Comparison of ENCODE assay signal across 9 cellular contexts in the genomic region with DNA sequence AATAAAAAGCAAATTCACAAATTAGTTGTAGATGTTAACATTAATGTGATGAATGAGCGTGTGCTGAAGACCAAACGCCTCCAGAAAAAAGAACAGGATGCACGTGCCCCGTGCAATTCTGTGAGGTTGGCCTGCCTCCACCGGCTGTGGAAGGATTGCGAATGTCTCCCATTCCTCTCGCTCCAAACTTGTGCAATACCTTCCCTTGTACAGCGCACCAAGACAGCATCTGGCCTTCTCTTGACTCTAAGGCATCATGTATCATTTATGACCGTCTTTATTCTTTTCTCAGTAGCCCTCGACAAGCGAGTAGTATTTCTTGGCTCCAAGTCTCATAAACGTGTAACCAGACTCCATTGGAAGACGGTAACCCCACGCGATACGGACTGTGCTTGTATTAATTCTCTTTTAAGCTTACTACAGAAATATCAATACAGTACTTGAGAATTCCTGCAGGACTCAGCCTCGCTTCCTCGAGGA. TPM values are rescaled to one million over a fixed set of nuclear protein-coding genes. Genes with fewer than 3 reads are reported as not detected.
A peak's percentile ranks its signal among the peaks of the same experiment; 100 is the strongest.
DNase-seq lines count a peak whose midpoint lies in the region; ATAC-seq and TF ChIP-seq lines count a peak whose summit lies in the region.
"Had no signal": no experiment of that assay in that cellular context is flagged by ENCODE, and none has a peak within 500 bp of the region (broad histone marks: within the 10 kb centered on the region; RNA-seq: fewer than 3 reads in every experiment).

No MANE protein-coding gene starts in this region.

- no peaks in the 10 kb centered on the region for H3K27me3 ChIP-seq in CD4-positive, alpha-beta T cell (ENCODE audit: control insufficient read depth, insufficient read depth, low read length)
- no peaks in the 10 kb centered on the region for H3K27me3 ChIP-seq in neutrophil

- peak overlapping the region; percentile 96 for H3K27ac Mint-ChIP-seq in CD4-positive, alpha-beta T cell

- ATAC-seq in CD4-positive, alpha-beta T cell (ENCODE audit: poor library complexity) = no peak
- ATAC-seq in HG03280 (IDR thresholded peaks at IDR 0.05; ENCODE audit: unreplicated experiment) (no peak), HG03025 (IDR thresholded peaks at IDR 0.05; ENCODE audit: low FRiP score, unreplicated experiment) (no peak)

- no peaks in the 10 kb centered on the region for H3K9me3 ChIP-seq in CD4-positive, alpha-beta T cell (ENCODE audit: control insufficient read depth, low read length)
- H3K9me3 ChIP-seq in neutrophil = no peaks in the 10 kb centered on the region

- peaks cover 33% of the 10 kb centered on the region for H3K4me1 Mint-ChIP-seq in CD4-positive, alpha-beta T cell (ENCODE audit: low read depth)

- peak overlapping the region; percentile 52 for H3K27ac ChIP-seq in CD4-positive, alpha-beta T cell (ENCODE audit: low read depth, low read length)
- H3K27ac ChIP-seq in neutrophil = peak overlapping the region; percentile 84

- H3K4me3 ChIP-seq in HFF-Myc (replicated peaks; ENCODE audit: low read depth, low read length) (peak overlapping the region; percentile 58), fibroblast of mammary gland (ENCODE audit: control insufficient read depth, low read depth, low read length) (peak overlapping the region; percentile 55), neutrophil (ENCODE audit: low read depth in 1 of 2, low read length in 1 of 2) (peak overlapping the region; percentile 76 to 87)

- H3K9me3 Mint-ChIP-seq in CD4-positive, alpha-beta T cell = no peaks in the 10 kb centered on the region

- intact Hi-C loops in CD4-positive, alpha-beta T cell (cut with DNase I, micrococcal nuclease) = loop anchor here (5.0 to 10.0 kb wide), 4 partner anchors 279 to 1161 kb away; a partner anchor contains a TSS

- peaks cover 20% of the 10 kb centered on the region for H3K36me3 Mint-ChIP-seq in CD4-positive, alpha-beta T cell (ENCODE audit: low read depth)

- CTCF ChIA-PET in CD4-positive, alpha-beta T cell (lab: Charles Lee) = interaction anchor here (0.7 to 4.3 kb wide), 26 partner anchors 8 to 531 kb away, joined by 3 to 31 read pairs (median 4); a partner anchor contains a TSS

- peaks cover 7% of the 10 kb centered on the region for H3K36me3 ChIP-seq in neutrophil

- DNase-seq in CD4-positive, alpha-beta T cell = peak in 2 of 10 experiments; percentile 12 to 15
- DNase-seq in HFF-Myc (ENCODE audit: extremely low read depth, low read depth) (no peak), fibroblast of mammary gland (ENCODE audit: low read depth) (peak; percentile 91), NCI-H1436 (lab: John Stamatoyannopoulos, UW) (no peak)
- peak; percentile 16 for DNase-seq in activated CD4-positive, alpha-beta T cell treated with anti-CD3 and anti-CD28 coated beads, Interleukin-2, amount 50 U/mL, for 1 hour

- H3K4me1 ChIP-seq in neutrophil (ENCODE audit: control insufficient read depth in 1 of 2, insufficient read depth in 1 of 2, low read depth in 1 of 2, low read length in 1 of 2) = peaks cover 21 to 28% of the 10 kb centered on the region in 2 experiments

- H3K4me3 Mint-ChIP-seq in CD4-positive, alpha-beta T cell = peak overlapping the region; percentile 99

- TF ChIP-seq CTCF in CD4-positive, alpha-beta T cell (IDR thresholded peaks at IDR 0.05) = no peak
- TF ChIP-seq CTCF in HFF-Myc (IDR thresholded peaks at IDR 0.05; ENCODE audit: low read depth, low read length, missing control alignments) = no peak
- no peak for TF ChIP-seq CTCF in fibroblast of mammary gland (conservative IDR thresholded peaks at IDR 0.05; ENCODE audit: control insufficient read depth, insufficient read depth, low read depth, low read length)
- no peak for TF ChIP-seq CTCF in neutrophil (IDR thresholded peaks at IDR 0.05)

- POLR2A ChIA-PET in CD4-positive, alpha-beta T cell (lab: Charles Lee) = interaction anchor here (0.6 to 3.9 kb wide), 12 partner anchors 12 to 1336 kb away, joined by 3 to 45 read pairs (median 4); a partner anchor contains a TSS

- H3K27me3 Mint-ChIP-seq in CD4-positive, alpha-beta T cell = no peaks in the 10 kb centered on the region

RNA-seq across cellular contexts. Expression of a gene that starts 1.5 kb away (rescaled TPM):
- 10 to 100 TPM; 18.5 to 18.6 TPM for total RNA-seq in CD4-positive, alpha-beta T cell

RNA-seq across cellular contexts. Expression of a gene that starts 14.7 kb away (rescaled TPM):
- 1 to 10 TPM; 2.3 to 3.6 TPM for total RNA-seq in CD4-positive, alpha-beta T cell

RNA-seq across cellular contexts. Expression of a gene that starts 47.2 kb away (rescaled TPM):
- total RNA-seq in CD4-positive, alpha-beta T cell = 10 to 100 TPM; 18.4 to 19.2 TPM
- total RNA-seq: SK-MEL-5 had no signal

RNA-seq across cellular contexts. Expression of a gene that starts 54.3 kb away (rescaled TPM):
- total RNA-seq in CD4-positive, alpha-beta T cell = over 10,000 TPM; 14,857 to 24,615 TPM

RNA-seq across cellular contexts. Expression of a gene that starts 54.5 kb away (rescaled TPM):
- total RNA-seq in CD4-positive, alpha-beta T cell = 10 to 100 TPM; 10.2 TPM

Comparison
In these comparisons a context has a peak if more than half of its experiments do, and no peak if none do; other contexts are left out.
1. DNase-seq: peak in activated CD4-positive, alpha-beta T cell treated with anti-CD3 and anti-CD28 coated beads, Interleukin-2, amount 50 U/mL, for 1 hour (single experiment) and fibroblast of mammary gland (single experiment); none in HFF-Myc (single experiment) and NCI-H1436 (single experiment).
2. Peak in every context shown above with its lines, with median percentiles within 50 percentile points of each other: H3K4me3 ChIP-seq.